Comparison of ENCODE assay signal across 12 cellular contexts in the genomic region with DNA sequence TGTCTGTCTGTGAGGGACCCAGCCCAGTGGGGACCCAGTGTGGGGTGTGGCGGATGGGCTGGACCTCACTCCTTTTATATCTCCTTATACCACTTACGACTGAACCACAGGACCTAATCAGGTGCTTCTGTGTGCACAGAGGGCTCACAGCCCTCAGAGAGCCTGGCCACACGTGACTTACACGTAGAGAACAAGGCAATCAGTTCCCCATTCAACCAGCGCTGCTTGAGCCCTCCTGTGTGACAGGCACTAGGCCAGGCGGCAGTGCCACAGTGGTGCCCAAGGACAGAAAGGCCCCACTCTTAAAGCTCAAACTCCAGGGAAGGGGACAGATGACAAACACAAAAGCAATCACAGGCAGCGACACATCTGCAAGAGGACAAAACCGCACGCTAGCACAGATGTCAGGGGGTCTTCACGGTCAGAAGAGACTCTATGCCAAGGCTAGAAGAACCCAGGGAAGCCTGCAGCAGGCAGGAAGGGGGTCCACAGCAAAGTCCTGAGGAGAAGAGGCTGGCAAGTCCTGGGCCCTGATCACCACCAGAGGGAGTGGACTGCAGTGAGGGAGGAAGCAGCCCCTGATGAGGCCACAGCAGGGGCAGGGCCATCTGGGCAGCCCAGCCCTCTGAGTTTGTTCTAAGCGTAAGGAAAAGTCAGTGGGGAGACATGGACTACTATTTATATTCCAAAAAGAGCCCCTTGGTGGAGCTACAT. TPM values are rescaled to one million over a fixed set of nuclear protein-coding genes. Genes with fewer than 3 reads are reported as not detected.
DNase-seq lines count a peak whose midpoint lies in the region; ATAC-seq, FAIRE-seq and TF ChIP-seq lines count a peak whose summit lies in the region.
"Had no signal": no experiment of that assay in that cellular context is flagged by ENCODE, and none has a peak within 500 bp of the region (broad histone marks: within the 10 kb centered on the region; RNA-seq: fewer than 3 reads in every experiment).

No MANE protein-coding gene starts in this region.

- no peak overlapping the region for H3K4me3 ChIP-seq in CD8-positive, alpha-beta T cell (ENCODE audit: low read depth, low read length)
- H3K4me3 ChIP-seq in bronchial epithelial cell (ENCODE audit: low read depth, low read length) (no peak overlapping the region), PC-9 (no peak overlapping the region), ovary (no peak overlapping the region)

- H3K9me3 ChIP-seq in CD8-positive, alpha-beta T cell (ENCODE audit: low read length), result no peaks in the 10 kb centered on the region
- H3K9me3 ChIP-seq in PC-9 (ENCODE audit: insufficient read depth, low read depth) (no peaks in the 10 kb centered on the region), ovary (no peaks in the 10 kb centered on the region)

- H3K4me1 Mint-ChIP-seq in CD8-positive, alpha-beta T cell (ENCODE audit: low read depth), result peaks cover 37% of the 10 kb centered on the region

- H3K9me3 Mint-ChIP-seq in CD8-positive, alpha-beta T cell, result no peaks in the 10 kb centered on the region

- no peak overlapping the region for H3K4me3 Mint-ChIP-seq in CD8-positive, alpha-beta T cell

- no peak for ATAC-seq in CD8-positive, alpha-beta T cell
- ATAC-seq in HG02678 (IDR thresholded peaks at IDR 0.05; ENCODE audit: unreplicated experiment), result peak; percentile 39

- intact Hi-C loops in CD8-positive, alpha-beta T cell (cut with DNase I, micrococcal nuclease), result no loop called here
- intact Hi-C loops in PC-9 (cut with micrococcal nuclease; ENCODE audit: unreplicated experiment), result no loop called here
- intact Hi-C loops in ovary (cut with DNase I), result no loop called here

- no peaks in the 10 kb centered on the region for H3K79me2 ChIP-seq in PC-9 (ENCODE audit: low read depth)

- no peak overlapping the region for H2AFZ ChIP-seq in PC-9

- TF ChIP-seq POLR2A in GM12892 (IDR thresholded peaks at IDR 0.05; ENCODE audit: low read depth, low read length), result no peak
- no peak for TF ChIP-seq POLR2A in ovary (IDR thresholded peaks at IDR 0.05)

- H3K9me2 ChIP-seq in PC-9 (ENCODE audit: insufficient read depth), result no peaks in the 10 kb centered on the region

- no peaks in the 10 kb centered on the region for H3K27me3 Mint-ChIP-seq in CD8-positive, alpha-beta T cell (ENCODE audit: low read depth)

- no peak for TF ChIP-seq EP300 in ovary (IDR thresholded peaks at IDR 0.05)

- no peak overlapping the region for H3K27ac ChIP-seq in CD8-positive, alpha-beta T cell (ENCODE audit: low read depth, low read length)
- H3K27ac ChIP-seq in PC-9, result no peak overlapping the region
- no peak overlapping the region for H3K27ac ChIP-seq in ovary

- TF ChIP-seq CTCF in CD8-positive, alpha-beta T cell (IDR thresholded peaks at IDR 0.05), result no peak
- TF ChIP-seq CTCF in bronchial epithelial cell (IDR thresholded peaks at IDR 0.05; ENCODE audit: insufficient read depth, low read length, severe bottlenecking), result peak; percentile 10
- no peak for TF ChIP-seq CTCF in PC-9 (conservative IDR thresholded peaks at IDR 0.05)
- TF ChIP-seq CTCF in ovary (IDR thresholded peaks at IDR 0.05), result no peak

- no peak overlapping the region for H3K4me2 ChIP-seq in PC-9

- no TSS peak for BruUV-seq in PC-9 (replicated peaks; lab: Mats Ljungman, UMichigan)

- CTCF ChIA-PET in CD8-positive, alpha-beta T cell (lab: Charles Lee), result interaction anchor here (0.6 kb wide), 1 partner anchor 32 kb away, joined by 4 read pairs; no protein-coding TSS in a partner anchor
- CTCF ChIA-PET in PC-9 (lab: Charles Lee), result no interaction called here

- H3K4me1 ChIP-seq in CD8-positive, alpha-beta T cell (ENCODE audit: insufficient read depth, low read length), result peaks cover 15% of the 10 kb centered on the region
- H3K4me1 ChIP-seq in PC-9 (replicated peaks; ENCODE audit: insufficient read depth) (no peaks in the 10 kb centered on the region), ovary (ENCODE audit: insufficient read depth) (no peaks in the 10 kb centered on the region)

- FAIRE-seq in bronchial epithelial cell (lab: Jason Lieb, UNC), result no peak
- no peak for FAIRE-seq in GM12892 (lab: Jason Lieb, UNC)
- FAIRE-seq: HTR-8/SVneo had no signal

- no peak for DNase-seq in CD8-positive, alpha-beta T cell
- DNase-seq in bronchial epithelial cell (ENCODE audit: low read depth), result no peak
- peak; percentile 21 for DNase-seq in myocyte (ENCODE audit: low read depth)
- DNase-seq in GM12892 (ENCODE audit: insufficient read length), result no peak
- DNase-seq in NCI-H748 (lab: John Stamatoyannopoulos, UW; ENCODE audit: unreplicated experiment), result no peak
- no peak for DNase-seq in PC-9
- no peak for DNase-seq in ovary
- DNase-seq: Calu3; effector CD8-positive, alpha-beta T cell; NCI-H1694 treated with DMSO at 0.1 percent for 48 hours had no signal

- H4K20me1 ChIP-seq in PC-9 (ENCODE audit: insufficient read depth), result no peaks in the 10 kb centered on the region; the same call in 1 of the 2 replicates

- peak overlapping the region; percentile 61 for H3K27ac Mint-ChIP-seq in CD8-positive, alpha-beta T cell

- H3K36me3 Mint-ChIP-seq in CD8-positive, alpha-beta T cell, result peaks cover 81% of the 10 kb centered on the region

- no peaks in the 10 kb centered on the region for H3K27me3 ChIP-seq in CD8-positive, alpha-beta T cell (ENCODE audit: insufficient read depth, low read length)
- H3K27me3 ChIP-seq in bronchial epithelial cell (ENCODE audit: control insufficient read depth, insufficient read depth, low read length) (no peaks in the 10 kb centered on the region), PC-9 (ENCODE audit: insufficient read depth, low read depth) (no peaks in the 10 kb centered on the region), ovary (no peaks in the 10 kb centered on the region)

- POLR2A ChIA-PET in CD8-positive, alpha-beta T cell (lab: Charles Lee), result interaction anchor here (0.6 kb wide), 1 partner anchor 1064 kb away, joined by 5 read pairs; no protein-coding TSS in a partner anchor
- POLR2A ChIA-PET in PC-9 (lab: Charles Lee; ENCODE audit: unreplicated experiment), result no interaction called here

- H3K36me3 ChIP-seq in CD8-positive, alpha-beta T cell (ENCODE audit: insufficient read depth, low read length), result peaks cover 6% of the 10 kb centered on the region
- peaks cover 6% of the 10 kb centered on the region for H3K36me3 ChIP-seq in bronchial epithelial cell (ENCODE audit: control insufficient read depth, insufficient read depth, low read length)
- H3K36me3 ChIP-seq in PC-9 (ENCODE audit: low read depth), result no peaks in the 10 kb centered on the region
- H3K36me3 ChIP-seq in ovary, result no peaks in the 10 kb centered on the region

- 86 to 97% (median 93%) methylated on average over 11 of the region's 11 CpGs for WGBS in ovary, 3 donors

- no peaks in the 10 kb centered on the region for H3F3A ChIP-seq in PC-9 (ENCODE audit: insufficient read depth, low read depth)

RNA-seq across cellular contexts. Expression of a gene that starts 39.3 kb away (rescaled TPM):
- 10 to 100 TPM; 40.3 to 45.6 TPM for total RNA-seq in CD8-positive, alpha-beta T cell
- total RNA-seq in bronchial epithelial cell (54.9 and 66.6 TPM in 2 replicates), myocyte (118 and 149 TPM in 2 replicates), PC-9 (2021) (13.0 and 13.4 TPM in 2 replicates), ovary (100 to 1,000 TPM in 2 of 7 donors, 10 to 100 TPM in 5; 68.6 to 133 (median 87.4) TPM)
- 46.8 TPM for polyA plus RNA-seq in myocyte (2012)
- polyA plus RNA-seq in GM12892 (2012; ENCODE audit: missing spikeins), result 31.5 TPM
- polyA plus RNA-seq in ovary, result 10 to 100 TPM; 27.9 to 52.9 TPM

RNA-seq across cellular contexts. Expression of a gene that starts 39.9 kb away (rescaled TPM):
- total RNA-seq in CD8-positive, alpha-beta T cell, result 100 to 1,000 TPM; 171 to 177 TPM
- total RNA-seq in bronchial epithelial cell (18.4 and 43.3 TPM in 2 replicates), myocyte (18.6 and 20.8 TPM in 2 replicates), PC-9 (2021) (9.7 and 19.0 TPM in 2 replicates), ovary (10 to 100 TPM; 22.9 to 50.6 (median 46.8) TPM)
- 38.2 TPM for polyA plus RNA-seq in myocyte (2012)
- polyA plus RNA-seq in GM12892 (2012; ENCODE audit: missing spikeins), result 43.2 TPM
- polyA plus RNA-seq in ovary, result 10 to 100 TPM; 17.3 to 60.0 TPM
